ENCODE assay signal across 14 cellular contexts in the genomic region with DNA sequence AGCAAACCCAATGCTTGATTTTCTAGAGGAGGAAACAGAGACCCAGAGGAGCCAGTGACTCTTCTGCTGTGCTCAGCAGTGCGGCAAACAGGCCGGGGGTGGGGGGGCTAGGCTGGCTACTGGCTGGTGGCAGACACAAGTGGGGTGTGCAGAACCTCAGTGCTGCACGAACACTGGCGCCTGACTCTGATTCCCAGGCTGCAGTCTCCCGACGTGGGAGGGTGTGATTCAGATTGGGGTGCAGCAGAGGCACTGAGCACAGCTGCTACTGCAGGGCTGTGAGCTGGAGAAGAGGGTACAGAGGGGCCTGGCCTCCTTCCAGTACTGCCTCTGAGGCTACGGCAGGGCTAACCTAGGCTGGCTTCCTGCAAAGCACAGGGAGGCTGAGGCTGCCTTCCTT. TPM values are rescaled to one million over a fixed set of nuclear protein-coding genes. Genes with fewer than 3 reads are reported as not detected.
DNase-seq lines count a peak whose midpoint lies in the region; ATAC-seq and TF ChIP-seq lines count a peak whose summit lies in the region.
"Had no signal": no experiment of that assay in that cellular context is flagged by ENCODE, and none has a peak within 500 bp of the region (broad histone marks: within the 10 kb centered on the region; RNA-seq: fewer than 3 reads in every experiment).

No MANE protein-coding gene starts in this region.

- ATAC-seq in left lung: peak; percentile 51

- no peak overlapping the region for H3K27ac ChIP-seq in SJCRH30
- peak overlapping the region in 1 of 2 donors; percentile 83 for H3K27ac ChIP-seq in left lung
- peak overlapping the region; percentile 80 for H3K27ac ChIP-seq in temporal lobe (ENCODE audit: low read depth, low read length)
- no peak overlapping the region for H3K27ac ChIP-seq in effector memory CD4-positive, alpha-beta T cell (ENCODE audit: insufficient read depth, low read length, poor library complexity, severe bottlenecking)
- H3K27ac ChIP-seq: parathyroid adenoma had no signal

- TF ChIP-seq CTCF in left lung (IDR thresholded peaks at IDR 0.05): no peak

- intact Hi-C loops in left lung (cut with DNase I): no loop called here

- DNase-seq in activated T-cell treated with anti-CD3 and anti-CD28 coated beads, Interleukin-2, amount 50 U/mL, for 1 hour: peak; percentile 40
- DNase-seq in activated T-cell treated with anti-CD3 and anti-CD28 coated beads for 4 hours (no peak), SJCRH30 (peak; percentile 72 to 74), left lung (peak; percentile 75 to 76), C1 segment of cervical spinal cord (lab: John Stamatoyannopoulos, UW) (no peak), mucosa of gallbladder (ENCODE audit: low spot score) (no peak)
- DNase-seq in effector memory CD4-positive, alpha-beta T cell: no peak
- DNase-seq: activated CD4-positive, alpha-beta T cell treated with anti-CD3 and anti-CD28 coated beads for 1 hour; effector CD4-positive, alpha-beta T cell; NCI-H1092; NCI-H748 treated with DMSO at 0.1 percent for 48 hours had no signal

- H3K4me1 ChIP-seq in SJCRH30: peaks cover 16% of the 10 kb centered on the region
- peaks cover 7 to 34% of the 10 kb centered on the region in 2 donors for H3K4me1 ChIP-seq in left lung
- H3K4me1 ChIP-seq in effector memory CD4-positive, alpha-beta T cell (ENCODE audit: control insufficient read depth, insufficient read depth, low read length, poor library complexity, severe bottlenecking): peaks cover 20% of the 10 kb centered on the region

- H3K9me3 ChIP-seq in SJCRH30 (replicated peaks) (no peaks in the 10 kb centered on the region), left lung (no peaks in the 10 kb centered on the region)
- H3K9me3 ChIP-seq in effector memory CD4-positive, alpha-beta T cell (ENCODE audit: control insufficient read depth, low read length): no peaks in the 10 kb centered on the region
- H3K9me3 ChIP-seq: transverse colon had no signal

- H3K36me3 ChIP-seq in SJCRH30 (peaks cover 17% of the 10 kb centered on the region), left lung (peaks cover 4 to 29% of the 10 kb centered on the region in 2 donors)
- peaks cover 20% of the 10 kb centered on the region for H3K36me3 ChIP-seq in effector memory CD4-positive, alpha-beta T cell (ENCODE audit: control insufficient read depth, insufficient read depth, low read length)

- H3K27me3 ChIP-seq in SJCRH30: peaks cover 3% of the 10 kb centered on the region; the same call in 1 of the 2 replicates
- peaks cover 0 to 30% of the 10 kb centered on the region in 2 donors for H3K27me3 ChIP-seq in left lung
- H3K27me3 ChIP-seq in effector memory CD4-positive, alpha-beta T cell (replicated peaks; ENCODE audit: control insufficient read depth, insufficient read depth, low read length, poor library complexity, severe bottlenecking): no peaks in the 10 kb centered on the region
- H3K27me3 ChIP-seq: transverse colon had no signal

- H3K4me3 ChIP-seq in SJCRH30 (no peak overlapping the region), left lung (no peak overlapping the region)
- no peak overlapping the region for H3K4me3 ChIP-seq in effector memory CD4-positive, alpha-beta T cell (ENCODE audit: insufficient read depth, low read depth, low read length, poor library complexity, severe bottlenecking)
- H3K4me3 ChIP-seq: transverse colon had no signal

RNA-seq across cellular contexts. Expression of a gene that starts 8.1 kb away (rescaled TPM):
- 2,386 and 2,441 TPM in 2 replicates for total RNA-seq in SJCRH30 (2014; rRNA removed; shearing (Covaris generic))
- 1,000 to 10,000 TPM; 1,286 to 1,367 TPM for total RNA-seq in left lung
- 940 TPM for total RNA-seq in temporal lobe
- 1,121 TPM for total RNA-seq in mucosa of gallbladder

RNA-seq across cellular contexts. Expression of a gene that starts 10.7 kb away (rescaled TPM):
- 4.6 and 8.3 TPM in 2 replicates for total RNA-seq in SJCRH30 (2014; rRNA removed; shearing (Covaris generic))
- total RNA-seq in left lung (10 to 100 TPM; 23.8 to 31.4 TPM), temporal lobe (30.2 TPM), mucosa of gallbladder (6.4 TPM)

RNA-seq across cellular contexts. Expression of a gene that starts 17.6 kb away (rescaled TPM):
- total RNA-seq in SJCRH30 (2014; rRNA removed; shearing (Covaris generic)): not detected in 2 replicates
- total RNA-seq in left lung: under 1 TPM; 0.17 to 0.55 TPM
- total RNA-seq in temporal lobe: 0.49 TPM
- total RNA-seq in mucosa of gallbladder: 1.3 TPM
- total RNA-seq: transverse colon had no signal

RNA-seq across cellular contexts. Expression of a gene that starts 42.2 kb away (rescaled TPM):
- not detected in 2 replicates for total RNA-seq in SJCRH30 (2014; rRNA removed; shearing (Covaris generic))
- total RNA-seq in left lung (not detected), temporal lobe (not detected), mucosa of gallbladder (not detected)
- total RNA-seq: transverse colon had no signal

RNA-seq across cellular contexts. Expression of a gene that starts 56.7 kb away (rescaled TPM):
- 0.06 TPM in 1 of 2 replicates, not detected in the other for total RNA-seq in SJCRH30 (2014; rRNA removed; shearing (Covaris generic))
- 10 to 100 TPM in 1 of 2 donors, 1 to 10 TPM in 1; 4.1 to 11.9 TPM for total RNA-seq in left lung
- total RNA-seq in temporal lobe: 7.9 TPM
- 21.2 TPM for total RNA-seq in mucosa of gallbladder

Comparison
In these comparisons a context has a peak if more than half of its experiments do, and no peak if none do; other contexts are left out.
1. DNase-seq: peak in activated T-cell treated with anti-CD3 and anti-CD28 coated beads, Interleukin-2, amount 50 U/mL, for 1 hour (single experiment), SJCRH30 (2 of 2) and left lung (2 of 2); none in activated T-cell treated with anti-CD3 and anti-CD28 coated beads for 4 hours (single experiment), C1 segment of cervical spinal cord (0 of 14), mucosa of gallbladder (single experiment) and effector memory CD4-positive, alpha-beta T cell (0 of 3).